1 cellular context compared by ENCODE assay signal in genomic region chr2:29113891-29114321, GRCh38.
TF ChIP-seq lines count a peak whose summit lies in the region.

No MANE protein-coding gene starts in this region.

TF ChIP-seq in HCT116, 20 proteins besides CTCF, POLR2A, EP300 and RAD21 (continued from another document):
- TF ChIP-seq REST (IDR thresholded peaks at IDR 0.05; ENCODE audit: low read depth): no peak
- no peak for TF ChIP-seq SIN3A (IDR thresholded peaks at IDR 0.05; ENCODE audit: low read depth)
